Comparison of ENCODE assay signal across 8 cellular contexts in genomic region chr6:142946924-142947701, GRCh38. TPM values are rescaled to one million over a fixed set of nuclear protein-coding genes. Genes with fewer than 3 reads are reported as not detected.
DNase-seq lines count a peak whose midpoint lies in the region; ATAC-seq, FAIRE-seq and TF ChIP-seq lines count a peak whose summit lies in the region.

No MANE protein-coding gene starts in this region.

- H3K27ac ChIP-seq in caudate nucleus (ENCODE audit: low read depth, low read length) = peak overlapping the region; percentile 95
- H3K27ac ChIP-seq in kidney (ENCODE audit: low read depth in 2 of 2, low read length in 2 of 2) = peak overlapping the region; percentile 98 to 99

- H3K9me3 ChIP-seq in kidney (ENCODE audit: control insufficient read depth in 1 of 2, low read length in 2 of 2) = no peaks in the 10 kb centered on the region

- peak overlapping the region; percentile 87 to 98 for H3K9ac ChIP-seq in kidney (ENCODE audit: low read length in 2 of 2)

- peak; percentile 68 for DNase-seq in ELF-1 (ENCODE audit: low read depth, low spot score)
- DNase-seq in Jurkat, Clone E6-1 (ENCODE audit: low read depth, low spot score) = no peak
- DNase-seq in activated CD4-positive, CD25-positive, alpha-beta regulatory T cell treated with anti-CD3 and anti-CD28 coated beads, Interleukin-2, amount 50 U/mL, for 16 hours (ENCODE audit: low read depth, low spot score) = peak; percentile 55
- peak in 57 of 61 donors; percentile 11 to 81 (median 56) for DNase-seq in caudate nucleus (lab: John Stamatoyannopoulos, UW)
- DNase-seq in kidney = peak; percentile 94
- DNase-seq in stimulated activated CD4-positive, alpha-beta T cell treated with anti-CD3 and anti-CD28 coated beads, Interleukin-1b, Interleukin-23, amount 100 ng/mL, for 1 hour (ENCODE audit: low read depth in 2 of 2) = peak; percentile 56 to 62
- no peak for DNase-seq in NCI-H187 (lab: John Stamatoyannopoulos, UW)

- FAIRE-seq in kidney (lab: Jason Lieb, UNC) = no peak

- H3K36me3 ChIP-seq in kidney (ENCODE audit: control insufficient read depth in 1 of 2, insufficient read depth in 2 of 2, low read length in 2 of 2) = no peaks in the 10 kb centered on the region

- intact Hi-C loops in kidney (cut with DNase I) = no loop called here

- H3K4me1 ChIP-seq in kidney (ENCODE audit: control insufficient read depth in 1 of 2, insufficient read depth in 1 of 2, low read depth in 1 of 2, low read length in 2 of 2) = peaks cover 0 to 16% of the 10 kb centered on the region in 2 donors

- peak overlapping the region; percentile 88 for H3K4me3 ChIP-seq in Jurkat, Clone E6-1 (ENCODE audit: low read length)
- H3K4me3 ChIP-seq in kidney (ENCODE audit: low read length in 2 of 2) = peak overlapping the region; percentile 83 to 84

- no peak for TF ChIP-seq CTCF in kidney (IDR thresholded peaks at IDR 0.05; ENCODE audit: borderline replicate concordance, extremely low read depth, insufficient read depth)

- ATAC-seq in GM21717 (IDR thresholded peaks at IDR 0.05; ENCODE audit: unreplicated experiment) = peak; percentile 50

RNA-seq across cellular contexts. Expression of gene HIVEP2, which starts 2.1 kb away (rescaled TPM):
- polyA plus RNA-seq in Jurkat, Clone E6-1 (2012; ENCODE audit: insufficient read depth, insufficient read length) = 10.4 TPM
- 26.0 TPM for total RNA-seq in kidney
- 2.4 TPM for polyA plus RNA-seq in kidney (ENCODE audit: insufficient read depth, low read depth, low replicate concordance)

Comparison
In these comparisons a context has a peak if more than half of its experiments do, and no peak if none do; other contexts are left out.
1. DNase-seq: peak in ELF-1 (single experiment), activated CD4-positive, CD25-positive, alpha-beta regulatory T cell treated with anti-CD3 and anti-CD28 coated beads, Interleukin-2, amount 50 U/mL, for 16 hours (single experiment), caudate nucleus (57 of 61), kidney (single experiment) and stimulated activated CD4-positive, alpha-beta T cell treated with anti-CD3 and anti-CD28 coated beads, Interleukin-1b, Interleukin-23, amount 100 ng/mL, for 1 hour (2 of 2); none in Jurkat, Clone E6-1 (single experiment) and NCI-H187 (0 of 2).